ENCODE assay signal across 7 cellular contexts in the genomic region with DNA sequence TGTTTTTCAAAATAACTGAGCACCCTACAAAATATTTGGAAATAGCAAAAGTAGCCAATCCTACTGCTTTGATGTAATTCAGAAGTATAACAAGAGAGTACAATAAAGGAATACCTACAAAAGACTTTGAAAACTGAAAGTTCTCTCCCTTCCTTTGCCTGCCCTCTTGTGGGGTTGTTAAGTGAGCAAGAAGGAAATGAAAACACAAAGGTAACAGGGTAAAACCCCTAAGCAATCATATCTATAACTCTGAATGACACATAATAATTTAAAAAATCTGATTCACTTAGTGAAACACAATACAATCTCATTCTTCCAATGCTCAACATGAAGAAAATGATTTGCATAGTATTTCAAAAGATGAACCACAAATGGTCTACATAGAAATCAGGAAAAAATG.
DNase-seq lines count a peak whose midpoint lies in the region; ATAC-seq, FAIRE-seq and TF ChIP-seq lines count a peak whose summit lies in the region.

No MANE protein-coding gene starts in this region.

- H3K4me3 ChIP-seq in GM12875 (ENCODE audit: low read depth, low read length) = no peak overlapping the region

- DNase-seq in pons (ENCODE audit: low spot score) (peak; percentile 37), SHP77 (lab: John Stamatoyannopoulos, UW) (no peak), ecto neural progenitor cell (ENCODE audit: low spot score) (no peak)

- FAIRE-seq in colon (lab: Jason Lieb, UNC) = peak; percentile 61

- peak; percentile 70 for ATAC-seq in GM21619 (IDR thresholded peaks at IDR 0.05; ENCODE audit: unreplicated experiment)

- TF ChIP-seq CTCF in GM12875 (IDR thresholded peaks at IDR 0.05; ENCODE audit: borderline replicate concordance, insufficient read depth, low read depth, low read length) = peak; percentile 21; the same call in 1 of the 2 replicates
- peak; percentile 45 for TF ChIP-seq CTCF in LNCAP (IDR thresholded peaks at IDR 0.05)
